10 cellular contexts compared by ENCODE assay signal in the genomic region with DNA sequence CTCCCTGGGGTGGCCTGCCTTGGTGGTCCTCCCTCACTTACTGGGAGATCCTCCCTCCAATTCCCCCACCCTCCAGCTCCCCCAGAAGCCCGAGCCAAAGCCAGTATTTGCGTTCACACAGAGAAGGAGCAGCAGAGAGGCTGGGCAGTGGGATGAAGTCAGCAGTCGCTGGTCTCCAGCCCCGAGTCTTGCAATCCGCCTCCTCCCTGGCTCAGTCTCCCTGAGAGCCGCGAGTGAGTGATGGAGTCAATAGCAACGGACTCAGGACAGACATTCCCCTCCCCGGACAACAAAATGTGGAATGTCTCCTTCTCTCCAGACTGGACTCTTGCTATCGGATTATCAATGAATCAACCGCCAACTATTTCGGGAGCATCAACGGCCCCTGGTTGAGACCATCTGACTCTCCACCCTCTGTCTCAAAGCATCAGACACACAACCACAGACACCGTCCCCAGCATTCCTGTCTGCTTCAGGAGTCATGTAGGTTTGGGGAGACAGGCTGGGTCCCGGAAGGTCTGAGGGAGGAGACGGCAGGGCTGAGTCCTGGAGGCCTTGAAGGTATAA.
A peak's percentile ranks its signal among the peaks of the same experiment; 100 is the strongest.
DNase-seq lines count a peak whose midpoint lies in the region; ATAC-seq and TF ChIP-seq lines count a peak whose summit lies in the region.
"Had no signal": no experiment of that assay in that cellular context is flagged by ENCODE, and none has a peak within 500 bp of the region (broad histone marks: within the 10 kb centered on the region; RNA-seq: fewer than 3 reads in every experiment).

No MANE protein-coding gene starts in this region.

- no peaks in the 10 kb centered on the region for H3K36me3 Mint-ChIP-seq in dendritic cell treated with granulocyte-macrophage colony-stimulating factor and Interleukin-4, amounts not matched to agents 40 ng/mL and 50 ng/mL, for 4 days (ENCODE audit: low read depth)
- H3K36me3 Mint-ChIP-seq: activated CD8-positive, alpha-beta memory T cell treated with anti-CD3 and anti-CD28 coated beads, Interleukin-2, amount 10 ng/mL, durations not matched to agents 7 days and 5 days had no signal

- H3K27me3 ChIP-seq in tibial artery: no peaks in the 10 kb centered on the region

- H3K4me1 ChIP-seq in mucosa of descending colon (ENCODE audit: low read depth) (peaks cover 7% of the 10 kb centered on the region), tibial artery (peaks cover 0 to 19% (median 7%) of the 10 kb centered on the region in 4 donors)

- no peaks in the 10 kb centered on the region for H3K9me3 ChIP-seq in mucosa of descending colon
- no peaks in the 10 kb centered on the region for H3K9me3 ChIP-seq in tibial artery

- intact Hi-C loops in dendritic cell treated with granulocyte-macrophage colony-stimulating factor and Interleukin-4, amounts not matched to agents 40 ng/mL and 50 ng/mL, for 4 days (cut with micrococcal nuclease): no loop called here
- intact Hi-C loops in mucosa of descending colon (cut with DNase I, micrococcal nuclease) (no loop called here), tibial artery (cut with DNase I; ENCODE audit: low total_unique reads) (no loop called here)

- DNase-seq in NCI-H226 (peak; percentile 88), mucosa of descending colon (no peak), tibial artery (peak; percentile 82 to 88), GM19238 (ENCODE audit: insufficient read length, low spot score) (no peak), NCI-H2081 (lab: John Stamatoyannopoulos, UW) (no peak), NCI-H1092 (lab: John Stamatoyannopoulos, UW) (no peak)
- DNase-seq in stimulated activated CD4-positive, alpha-beta T cell treated with anti-CD3 and anti-CD28 coated beads, Interleukin-4, amount 100 ng/mL, for 1 hour: no peak
- DNase-seq: activated CD8-positive, alpha-beta memory T cell treated with anti-CD3 and anti-CD28 coated beads, Interleukin-2, amount 10 ng/mL, durations not matched to agents 7 days and 5 days; NCI-H510A treated with DMSO at 0.1 percent for 48 hours had no signal

- H3K4me1 Mint-ChIP-seq in dendritic cell treated with granulocyte-macrophage colony-stimulating factor and Interleukin-4, amounts not matched to agents 40 ng/mL and 50 ng/mL, for 4 days (ENCODE audit: low read depth): peaks cover 27% of the 10 kb centered on the region

- H3K9me3 Mint-ChIP-seq in dendritic cell treated with granulocyte-macrophage colony-stimulating factor and Interleukin-4, amounts not matched to agents 40 ng/mL and 50 ng/mL, for 4 days: no peaks in the 10 kb centered on the region

- H3K27ac Mint-ChIP-seq in dendritic cell treated with granulocyte-macrophage colony-stimulating factor and Interleukin-4, amounts not matched to agents 40 ng/mL and 50 ng/mL, for 4 days: peak overlapping the region; percentile 55

- no peak overlapping the region for H3K4me3 Mint-ChIP-seq in dendritic cell treated with granulocyte-macrophage colony-stimulating factor and Interleukin-4, amounts not matched to agents 40 ng/mL and 50 ng/mL, for 4 days

- H3K27me3 Mint-ChIP-seq in dendritic cell treated with granulocyte-macrophage colony-stimulating factor and Interleukin-4, amounts not matched to agents 40 ng/mL and 50 ng/mL, for 4 days: peaks cover 29% of the 10 kb centered on the region
- H3K27me3 Mint-ChIP-seq: activated CD8-positive, alpha-beta memory T cell treated with anti-CD3 and anti-CD28 coated beads, Interleukin-2, amount 10 ng/mL, durations not matched to agents 7 days and 5 days had no signal

- TF ChIP-seq CTCF in mucosa of descending colon (IDR thresholded peaks at IDR 0.05): no peak
- TF ChIP-seq CTCF in tibial artery (IDR thresholded peaks at IDR 0.05): no peak

- H3K4me3 ChIP-seq in mucosa of descending colon (no peak overlapping the region), tibial artery (no peak overlapping the region)

- ATAC-seq in mucosa of descending colon: peak; percentile 31

- H3K36me3 ChIP-seq in mucosa of descending colon (ENCODE audit: low read depth) (no peaks in the 10 kb centered on the region), tibial artery (no peaks in the 10 kb centered on the region)

- peak overlapping the region; percentile 39 to 62 for H3K27ac ChIP-seq in tibial artery

Comparison
In these comparisons a context has a peak if more than half of its experiments do, and no peak if none do; other contexts are left out.
1. DNase-seq: peak in NCI-H226 (single experiment) and tibial artery (2 of 2); none in mucosa of descending colon (0 of 3), GM19238 (single experiment), NCI-H2081 (0 of 2), stimulated activated CD4-positive, alpha-beta T cell treated with anti-CD3 and anti-CD28 coated beads, Interleukin-4, amount 100 ng/mL, for 1 hour (single experiment) and NCI-H1092 (single experiment).